19 cellular contexts compared by ENCODE assay signal in genomic region chr1:1602321-1602931, GRCh38. TPM values are rescaled to one million over a fixed set of nuclear protein-coding genes. Genes with fewer than 3 reads are reported as not detected.
DNase-seq lines count a peak whose midpoint lies in the region; ATAC-seq and TF ChIP-seq lines count a peak whose summit lies in the region.
"Had no signal": no experiment of that assay in that cellular context is flagged by ENCODE, and none has a peak within 500 bp of the region (broad histone marks: within the 10 kb centered on the region; RNA-seq: fewer than 3 reads in every experiment).

No MANE protein-coding gene starts in this region.

- no peak for TF ChIP-seq CTCF in GM20000 (IDR thresholded peaks at IDR 0.05; ENCODE audit: extremely low read depth, missing control alignments)
- no peak for TF ChIP-seq CTCF in foreskin keratinocyte (conservative IDR thresholded peaks at IDR 0.05)

- POLR2A ChIA-PET in CD4-positive, alpha-beta memory T cell (lab: Charles Lee; ENCODE audit: partially characterized antibody): interaction anchor here (1.1 to 5.8 kb wide), 3 partner anchors 12 to 203 kb away, joined by 3 to 43 read pairs (median 6); partner anchors contain the start of genes CCNL2, MIB2 and MMP23B

- no peaks in the 10 kb centered on the region for H3K36me3 Mint-ChIP-seq in CD4-positive, alpha-beta memory T cell
- H3K36me3 Mint-ChIP-seq in memory B cell: no peaks in the 10 kb centered on the region
- H3K36me3 Mint-ChIP-seq: activated naive CD8-positive, alpha-beta T cell treated with anti-CD3 and anti-CD28 coated beads, Interleukin-2, amount 10 ng/mL, durations not matched to agents 7 days and 5 days had no signal

- H3K4me1 ChIP-seq in CD4-positive, alpha-beta memory T cell (ENCODE audit: insufficient read depth, low read length): peaks cover 18% of the 10 kb centered on the region
- no peaks in the 10 kb centered on the region for H3K4me1 ChIP-seq in foreskin keratinocyte

- H3K4me1 Mint-ChIP-seq in CD4-positive, alpha-beta memory T cell: peaks cover 7 to 25% (median 13%) of the 10 kb centered on the region in 4 donors
- peaks cover 11% of the 10 kb centered on the region for H3K4me1 Mint-ChIP-seq in memory B cell

- H3K27me3 Mint-ChIP-seq in CD4-positive, alpha-beta memory T cell: peaks cover 0 to 4% of the 10 kb centered on the region in 2 donors
- peaks cover 9% of the 10 kb centered on the region for H3K27me3 Mint-ChIP-seq in memory B cell

- ATAC-seq in memory B cell (ENCODE audit: low read depth) (peak; percentile 16), foreskin keratinocyte (no peak)
- ATAC-seq: sciatic nerve had no signal

- H3K4me3 Mint-ChIP-seq in CD4-positive, alpha-beta memory T cell: peak overlapping the region in 2 of 8 donors; percentile 9 to 36
- no peak overlapping the region for H3K4me3 Mint-ChIP-seq in memory B cell
- H3K4me3 Mint-ChIP-seq: activated CD4-positive, alpha-beta T cell treated with anti-CD3 and anti-CD28 coated beads, Interleukin-2, amount 10 ng/mL, durations not matched to agents 24 days and 14 days; activated naive CD8-positive, alpha-beta T cell treated with anti-CD3 and anti-CD28 coated beads, Interleukin-2, amount 10 ng/mL, durations not matched to agents 7 days and 5 days had no signal

- no peak overlapping the region for H3K27ac ChIP-seq in CD4-positive, alpha-beta memory T cell (ENCODE audit: low read depth, low read length)
- no peak overlapping the region for H3K27ac ChIP-seq in foreskin keratinocyte
- H3K27ac ChIP-seq: suprapubic skin had no signal

- DNase-seq in CD4-positive, alpha-beta memory T cell: no peak
- DNase-seq in GM20000 (ENCODE audit: low spot score) (peak; percentile 80), memory B cell (ENCODE audit: low spot score in 2 of 2) (no peak), hypothalamus (lab: John Stamatoyannopoulos, UW) (no peak), foreskin keratinocyte (no peak)
- no peak for DNase-seq in activated CD4-positive, alpha-beta T cell treated with anti-CD3 and anti-CD28 coated beads for 4 hours
- DNase-seq: activated T-cell treated with anti-CD3 and anti-CD28 coated beads, Interleukin-2, amount 50 U/mL, for 1 hour; C1 segment of cervical spinal cord; kidney; mesendoderm; NCI-H1694 treated with DMSO at 0.1 percent for 48 hours; NCI-H510A; occipital lobe; stimulated activated CD4-positive, alpha-beta T cell treated with anti-CD3 and anti-CD28 coated beads, Interleukin-1b, Interleukin-23, amount 100 ng/mL, for 48 hours had no signal

- CTCF ChIA-PET in CD4-positive, alpha-beta memory T cell (lab: Charles Lee; ENCODE audit: partially characterized antibody): interaction anchor here (0.6 kb wide), 1 partner anchor 159 kb away, joined by 3 read pairs; no protein-coding TSS in a partner anchor

- no peaks in the 10 kb centered on the region for H3K9me3 ChIP-seq in CD4-positive, alpha-beta memory T cell (ENCODE audit: control insufficient read depth in 1 of 2, low read length in 2 of 2)
- H3K9me3 ChIP-seq: suprapubic skin had no signal

- H3K36me3 ChIP-seq in CD4-positive, alpha-beta memory T cell (ENCODE audit: insufficient read depth, low read length): no peaks in the 10 kb centered on the region
- H3K36me3 ChIP-seq: suprapubic skin had no signal

- no peak overlapping the region for H3K4me3 ChIP-seq in CD4-positive, alpha-beta memory T cell (ENCODE audit: low read length in 2 of 2)
- H3K4me3 ChIP-seq: suprapubic skin had no signal

- H3K27ac Mint-ChIP-seq in CD4-positive, alpha-beta memory T cell: peak overlapping the region in 4 of 7 donors; percentile 4 to 77 (median 59)
- H3K27ac Mint-ChIP-seq in memory B cell: no peak overlapping the region
- H3K27ac Mint-ChIP-seq: activated CD4-positive, alpha-beta T cell treated with anti-CD3 and anti-CD28 coated beads, Interleukin-2, amount 10 ng/mL, durations not matched to agents 24 days and 14 days; activated naive CD8-positive, alpha-beta T cell treated with anti-CD3 and anti-CD28 coated beads, Interleukin-2, amount 10 ng/mL, durations not matched to agents 7 days and 5 days had no signal

- intact Hi-C loops in CD4-positive, alpha-beta memory T cell (cut with micrococcal nuclease): no loop called here

- no peaks in the 10 kb centered on the region for H3K27me3 ChIP-seq in CD4-positive, alpha-beta memory T cell (ENCODE audit: insufficient read depth, low read length)
- peaks cover 28% of the 10 kb centered on the region for H3K27me3 ChIP-seq in foreskin keratinocyte

- H3K9me3 Mint-ChIP-seq in CD4-positive, alpha-beta memory T cell: peaks cover 0 to 2% (median 0%) of the 10 kb centered on the region in 8 donors
- H3K9me3 Mint-ChIP-seq in memory B cell: no peaks in the 10 kb centered on the region
- H3K9me3 Mint-ChIP-seq: activated CD4-positive, alpha-beta T cell treated with anti-CD3 and anti-CD28 coated beads, Interleukin-2, amount 10 ng/mL, durations not matched to agents 24 days and 14 days; activated naive CD8-positive, alpha-beta T cell treated with anti-CD3 and anti-CD28 coated beads, Interleukin-2, amount 10 ng/mL, durations not matched to agents 7 days and 5 days had no signal

RNA-seq across cellular contexts. Expression of gene FNDC10, which starts 2.5 kb away (rescaled TPM):
- 1 to 10 TPM; 2.7 to 2.9 TPM for total RNA-seq in CD4-positive, alpha-beta memory T cell
- polyA plus RNA-seq in CD4-positive, alpha-beta memory T cell: 1 to 10 TPM in 1 of 2 donors, under 1 TPM in 1; 0.72 to 1.3 TPM
- total RNA-seq in foreskin keratinocyte: 7.1 and 7.2 TPM in 2 replicates
- 10.7 and 11.2 TPM in 2 replicates for polyA plus RNA-seq in foreskin keratinocyte

RNA-seq across cellular contexts. Expression of gene MIB2, which starts 12.9 kb away (rescaled TPM):
- 100 to 1,000 TPM; 112 to 114 TPM for total RNA-seq in CD4-positive, alpha-beta memory T cell
- 10 to 100 TPM; 12.7 to 34.6 TPM for polyA plus RNA-seq in CD4-positive, alpha-beta memory T cell
- total RNA-seq in foreskin keratinocyte: 51.8 and 57.3 TPM in 2 replicates
- polyA plus RNA-seq in foreskin keratinocyte: 54.3 and 70.1 TPM in 2 replicates

RNA-seq across cellular contexts. Expression of gene SSU72, which starts 27.8 kb away (rescaled TPM):
- total RNA-seq in CD4-positive, alpha-beta memory T cell: 100 to 1,000 TPM; 128 to 132 TPM
- polyA plus RNA-seq in CD4-positive, alpha-beta memory T cell: 100 to 1,000 TPM; 202 to 209 TPM
- total RNA-seq in foreskin keratinocyte: 106 and 121 TPM in 2 replicates
- 167 and 179 TPM in 2 replicates for polyA plus RNA-seq in foreskin keratinocyte

RNA-seq across cellular contexts. Expression of gene MMP23B, which starts 29.5 kb away (rescaled TPM):
- total RNA-seq in CD4-positive, alpha-beta memory T cell: 1 to 10 TPM; 3.5 to 3.7 TPM
- under 1 TPM in 1 of 2 donors, not detected in 1; 0.53 TPM for polyA plus RNA-seq in CD4-positive, alpha-beta memory T cell
- total RNA-seq in foreskin keratinocyte: 1.2 TPM in 1 of 2 replicates, not detected in the other
- 0.86 and 1.3 TPM in 2 replicates for polyA plus RNA-seq in foreskin keratinocyte
- total RNA-seq: SK-MEL-5 had no signal

RNA-seq across cellular contexts. Expression of gene CDK11B, which starts 56.4 kb away (rescaled TPM):
- total RNA-seq in CD4-positive, alpha-beta memory T cell: 10 to 100 TPM; 44.2 to 44.7 TPM
- polyA plus RNA-seq in CD4-positive, alpha-beta memory T cell: 10 to 100 TPM in 1 of 2 donors, 1 to 10 TPM in 1; 2.5 to 24.5 TPM
- total RNA-seq in foreskin keratinocyte: 16.6 and 21.3 TPM in 2 replicates
- polyA plus RNA-seq in foreskin keratinocyte: 27.9 and 30.1 TPM in 2 replicates
